10 cellular contexts compared by ENCODE assay signal in genomic region chr2:54081574-54081973, GRCh38. TPM values are rescaled to one million over a fixed set of nuclear protein-coding genes. Genes with fewer than 3 reads are reported as not detected.
DNase-seq lines count a peak whose midpoint lies in the region; ATAC-seq and TF ChIP-seq lines count a peak whose summit lies in the region.
"Had no signal": no experiment of that assay in that cellular context is flagged by ENCODE, and none has a peak within 500 bp of the region (broad histone marks: within the 10 kb centered on the region; RNA-seq: fewer than 3 reads in every experiment).

No MANE protein-coding gene starts in this region.

- H3K4me2 ChIP-seq in KMS-11: peak overlapping the region; percentile 35

- ATAC-seq in GM18511 (IDR thresholded peaks at IDR 0.05; ENCODE audit: unreplicated experiment): peak; percentile 97
- peak; percentile 96 for ATAC-seq in GM21717 (IDR thresholded peaks at IDR 0.05; ENCODE audit: unreplicated experiment)
- ATAC-seq in foreskin keratinocyte: peak; percentile 98

- no peaks in the 10 kb centered on the region for H4K20me1 ChIP-seq in KMS-11 (ENCODE audit: insufficient read depth)

- TF ChIP-seq CTCF in KMS-11 (conservative IDR thresholded peaks at IDR 0.05; ENCODE audit: low read depth, low read length) (no peak), foreskin keratinocyte (conservative IDR thresholded peaks at IDR 0.05) (peak; percentile 25)

- no peak overlapping the region; the same call in 1 of the 2 replicates for H3K9ac ChIP-seq in KMS-11
- H3K9ac ChIP-seq: parathyroid adenoma had no signal

- H3K4me1 ChIP-seq in KMS-11 (ENCODE audit: low read depth, poor library complexity, severe bottlenecking): peaks cover 40% of the 10 kb centered on the region
- H3K4me1 ChIP-seq in foreskin keratinocyte: peaks cover 19% of the 10 kb centered on the region

- no peaks in the 10 kb centered on the region for H3K36me3 ChIP-seq in KMS-11 (ENCODE audit: insufficient read depth)

- H3K27me3 ChIP-seq in KMS-11 (ENCODE audit: insufficient read depth, low read depth): no peaks in the 10 kb centered on the region
- no peaks in the 10 kb centered on the region for H3K27me3 ChIP-seq in foreskin keratinocyte

- peak overlapping the region; percentile 10; the same call in 1 of the 2 replicates for H3K27ac ChIP-seq in KMS-11
- peak overlapping the region; percentile 75 for H3K27ac ChIP-seq in foreskin keratinocyte
- H3K27ac ChIP-seq: HL-60, parathyroid adenoma had no signal

- H2AFZ ChIP-seq in KMS-11 (ENCODE audit: low read depth): peak overlapping the region; percentile 15; the same call in 1 of the 2 replicates
- H2AFZ ChIP-seq: parathyroid adenoma had no signal

- DNase-seq in foreskin keratinocyte (peak; percentile 99), NCI-H526 (lab: John Stamatoyannopoulos, UW) (no peak), NCI-H2107 treated with DMSO at 0.1 percent for 48 hours (lab: John Stamatoyannopoulos, UW; ENCODE audit: unreplicated experiment) (no peak), NCI-H446 (lab: John Stamatoyannopoulos, UW) (no peak), NCI-H526 treated with DMSO at 0.1 percent for 48 hours (lab: John Stamatoyannopoulos, UW) (no peak)

- H3K79me2 ChIP-seq in KMS-11 (ENCODE audit: insufficient read depth, low read depth): no peaks in the 10 kb centered on the region
- H3K79me2 ChIP-seq: parathyroid adenoma had no signal

- H3K4me3 ChIP-seq in KMS-11 (IDR thresholded peaks at IDR 0.05; ENCODE audit: insufficient read depth, low read depth, low read length): no peak overlapping the region

RNA-seq across cellular contexts. Expression of gene ACYP2, which starts 33.8 kb away (rescaled TPM):
- total RNA-seq in foreskin keratinocyte: 5.5 and 5.7 TPM in 2 replicates
- polyA plus RNA-seq in foreskin keratinocyte: 6.9 and 7.2 TPM in 2 replicates

Comparison
In these comparisons a context has a peak if more than half of its experiments do, and no peak if none do; other contexts are left out.
1. DNase-seq: peak in foreskin keratinocyte (2 of 2); none in NCI-H526 (0 of 2), NCI-H2107 treated with DMSO at 0.1 percent for 48 hours (single experiment), NCI-H446 (0 of 2) and NCI-H526 treated with DMSO at 0.1 percent for 48 hours (single experiment).
2. Peak in every context shown above with its lines, with median percentiles within 50 percentile points of each other: ATAC-seq.